3 cellular contexts compared by ENCODE assay signal in genomic region chr3:89656388-89656787, GRCh38.
"Had no signal": no experiment of that assay in that cellular context is flagged by ENCODE, and none has a peak within 500 bp of the region (broad histone marks: within the 10 kb centered on the region; RNA-seq: fewer than 3 reads in every experiment).

No MANE protein-coding gene starts in this region.

- DNase-seq: GDM1, GF-D8 had no signal

- H3K4me3 ChIP-seq: GM12878 had no signal
